16 cellular contexts compared by ENCODE assay signal in genomic region chr6:42236030-42236429, GRCh38.
"Had no signal": no experiment of that assay in that cellular context is flagged by ENCODE, and none has a peak within 500 bp of the region (broad histone marks: within the 10 kb centered on the region; RNA-seq: fewer than 3 reads in every experiment).

No MANE protein-coding gene starts in this region.

- H3K4me1 Mint-ChIP-seq: mesothelial cell of epicardium had no signal

- H3K9me3 Mint-ChIP-seq: activated naive CD8-positive, alpha-beta T cell treated with anti-CD3 and anti-CD28 coated beads, Interleukin-2, amount 50 U/mL, for 24 hours; endodermal cell; mesothelial cell of epicardium; neural progenitor cell had no signal

- H3K27ac Mint-ChIP-seq: activated naive CD8-positive, alpha-beta T cell treated with anti-CD3 and anti-CD28 coated beads, Interleukin-2, amount 50 U/mL, for 24 hours; endodermal cell; mesothelial cell of epicardium; neural progenitor cell had no signal

- H3K27me3 ChIP-seq: breast epithelium, neural progenitor cell, right lobe of liver, upper lobe of right lung had no signal

- ATAC-seq: activated CD8-positive, alpha-beta memory T cell treated with anti-CD3 and anti-CD28 coated beads, Interleukin-2, amount 10 ng/mL, durations not matched to agents 7 days and 5 days; left cardiac atrium; lower lobe of right lung; psoas muscle; right lobe of liver; upper lobe of right lung had no signal

- H3K9me3 ChIP-seq: breast epithelium, lower lobe of right lung, psoas muscle, right lobe of liver, thoracic aorta, upper lobe of right lung had no signal

- H3K36me3 ChIP-seq: breast epithelium, neural progenitor cell, right lobe of liver had no signal

- DNase-seq: activated CD4-positive, alpha-beta T cell treated with anti-CD3 and anti-CD28 coated beads, Interleukin-2, amount 50 U/mL, for 4 hours; activated gamma-delta T cell treated with Interleukin-2 at 50 U/mL for 16 hours; activated naive CD8-positive, alpha-beta T cell treated with anti-CD3 and anti-CD28 coated beads, Interleukin-2, amount 50 U/mL, for 24 hours; endodermal cell; head of caudate nucleus; left cardiac atrium; lower lobe of right lung; psoas muscle; upper lobe of right lung had no signal

- H3K4me3 ChIP-seq: breast epithelium, lower lobe of right lung, neural progenitor cell, psoas muscle, right lobe of liver, smooth muscle cell, thoracic aorta, upper lobe of right lung had no signal

- H3K27me3 Mint-ChIP-seq: activated CD8-positive, alpha-beta memory T cell treated with anti-CD3 and anti-CD28 coated beads, Interleukin-2, amount 10 ng/mL, durations not matched to agents 7 days and 5 days; activated naive CD8-positive, alpha-beta T cell treated with anti-CD3 and anti-CD28 coated beads, Interleukin-2, amount 50 U/mL, for 24 hours had no signal

- H3K4me3 Mint-ChIP-seq: activated CD8-positive, alpha-beta memory T cell treated with anti-CD3 and anti-CD28 coated beads, Interleukin-2, amount 10 ng/mL, durations not matched to agents 7 days and 5 days; activated naive CD8-positive, alpha-beta T cell treated with anti-CD3 and anti-CD28 coated beads, Interleukin-2, amount 50 U/mL, for 24 hours; endodermal cell; mesothelial cell of epicardium; neural progenitor cell had no signal

- H3K27ac ChIP-seq: breast epithelium, lower lobe of right lung, neural progenitor cell, psoas muscle, right lobe of liver, thoracic aorta, upper lobe of right lung had no signal
